11 cellular contexts compared by ENCODE assay signal in genomic region chr21:38295997-38296764, GRCh38. TPM values are rescaled to one million over a fixed set of nuclear protein-coding genes. Genes with fewer than 3 reads are reported as not detected.
DNase-seq lines count a peak whose midpoint lies in the region; ATAC-seq and TF ChIP-seq lines count a peak whose summit lies in the region.
"Had no signal": no experiment of that assay in that cellular context is flagged by ENCODE, and none has a peak within 500 bp of the region (broad histone marks: within the 10 kb centered on the region; RNA-seq: fewer than 3 reads in every experiment).

No MANE protein-coding gene starts in this region.

- no peak for ATAC-seq in RWPE2 (ENCODE audit: low read depth)
- ATAC-seq in psoas muscle = peak in 1 of 4 donors; percentile 39
- no peak for ATAC-seq in GM18511 (IDR thresholded peaks at IDR 0.05; ENCODE audit: unreplicated experiment)
- ATAC-seq: HCT116 had no signal

- WGBS in psoas muscle, 3 donors = 21 to 26% (median 23%) methylated on average over 8 of the region's 8 CpGs

- H3K27ac ChIP-seq in RWPE2 (ENCODE audit: poor library complexity, severe bottlenecking) = peak overlapping the region; percentile 80
- H3K27ac ChIP-seq in left ventricle myocardium inferior (replicated peaks) = peak overlapping the region; percentile 54
- peak overlapping the region; percentile 2 for H3K27ac ChIP-seq in psoas muscle

- H3K4me1 ChIP-seq in RWPE2 (ENCODE audit: insufficient read depth, poor library complexity, severe bottlenecking) (peaks cover 49% of the 10 kb centered on the region), left ventricle myocardium inferior (peaks cover 33% of the 10 kb centered on the region), psoas muscle (no peaks in the 10 kb centered on the region)

- TF ChIP-seq CTCF in RWPE2 (IDR thresholded peaks at IDR 0.05; ENCODE audit: poor library complexity, severe bottlenecking) = no peak
- TF ChIP-seq CTCF in left ventricle myocardium inferior (IDR thresholded peaks at IDR 0.05; ENCODE audit: borderline replicate concordance) = no peak
- TF ChIP-seq CTCF in psoas muscle (IDR thresholded peaks at IDR 0.05) = no peak

- no peaks in the 10 kb centered on the region for H3K27me3 ChIP-seq in RWPE2 (ENCODE audit: insufficient read depth, poor library complexity, severe bottlenecking)
- no peaks in the 10 kb centered on the region for H3K27me3 ChIP-seq in left ventricle myocardium inferior (ENCODE audit: low read depth)
- peaks cover 0 to 7% (median 0%) of the 10 kb centered on the region in 3 donors for H3K27me3 ChIP-seq in psoas muscle (ENCODE audit: insufficient read depth in 3 of 3, low read length in 2 of 3)

- intact Hi-C loops in left ventricle myocardium inferior (cut with micrococcal nuclease) = no loop called here
- intact Hi-C loops in psoas muscle (cut with DNase I) = no loop called here

- DNase-seq in ELR (ENCODE audit: low read depth) (peak; percentile 45), RWPE2 (ENCODE audit: low spot score) (no peak), left ventricle myocardium inferior (no peak), psoas muscle (no peak), NCI-H510A (lab: John Stamatoyannopoulos, UW) (no peak), T-helper 2 cell (no peak)
- DNase-seq: erythroblast, NCI-H1105 treated with DMSO at 0.1 percent for 48 hours had no signal

- no peaks in the 10 kb centered on the region for H3K9me3 ChIP-seq in RWPE2 (ENCODE audit: severe bottlenecking)
- H3K9me3 ChIP-seq in left ventricle myocardium inferior (replicated peaks) = no peaks in the 10 kb centered on the region
- H3K9me3 ChIP-seq in psoas muscle = no peaks in the 10 kb centered on the region

- H3K4me3 ChIP-seq in RWPE2 (ENCODE audit: severe bottlenecking) (no peak overlapping the region), left ventricle myocardium inferior (no peak overlapping the region), psoas muscle (no peak overlapping the region)

- H3K36me3 ChIP-seq in RWPE2 (ENCODE audit: low read depth) (peaks cover 28% of the 10 kb centered on the region), left ventricle myocardium inferior (no peaks in the 10 kb centered on the region), psoas muscle (ENCODE audit: insufficient read depth in 1 of 2, low read depth in 1 of 2) (no peaks in the 10 kb centered on the region)

RNA-seq across cellular contexts. Expression of gene KCNJ15, which starts 39.4 kb away (rescaled TPM):
- 0.30 TPM for total RNA-seq in left ventricle myocardium inferior
- total RNA-seq in psoas muscle = 1 to 10 TPM in 1 of 4 donors, under 1 TPM in 3; 0.16 to 1.0 (median 0.37) TPM
- under 1 TPM; 0.04 to 0.10 (median 0.06) TPM for polyA plus RNA-seq in psoas muscle
- total RNA-seq: G401 had no signal

Comparison
In these comparisons a context has a peak if more than half of its experiments do, and no peak if none do; other contexts are left out.
1. H3K27ac ChIP-seq: peak in every context shown above with its lines; median percentile 80 in RWPE2; 54 in left ventricle myocardium inferior; 2 in psoas muscle.